Comparison of ENCODE assay signal across 19 cellular contexts in the genomic region with DNA sequence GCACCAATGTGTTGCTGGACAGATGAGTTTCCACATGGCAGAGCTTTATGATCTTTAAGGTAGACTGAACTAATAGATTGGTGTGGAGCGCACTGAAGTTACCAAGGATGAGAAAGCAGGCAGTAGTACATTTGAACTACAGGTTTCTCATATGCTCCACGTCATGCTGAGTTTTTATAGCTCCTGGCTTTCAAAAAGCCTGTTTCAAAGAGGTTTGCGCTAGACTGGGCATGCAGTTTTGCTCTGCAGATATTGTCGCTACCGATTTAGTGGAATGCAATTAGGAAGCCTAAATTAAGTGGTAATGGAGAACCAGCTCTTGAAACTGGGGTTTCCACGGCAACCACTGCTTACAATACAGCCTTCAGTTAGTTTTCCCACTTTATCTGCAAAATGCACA.
A peak's percentile ranks its signal among the peaks of the same experiment; 100 is the strongest.
DNase-seq lines count a peak whose midpoint lies in the region; ATAC-seq and TF ChIP-seq lines count a peak whose summit lies in the region.
"Had no signal": no experiment of that assay in that cellular context is flagged by ENCODE, and none has a peak within 500 bp of the region (broad histone marks: within the 10 kb centered on the region; RNA-seq: fewer than 3 reads in every experiment).

No MANE protein-coding gene starts in this region.

- no peak overlapping the region for H3K27ac Mint-ChIP-seq in activated T-cell treated with anti-CD3 and anti-CD28 coated beads, Interleukin-2, amount 50 U/mL, for 72 hours
- H3K27ac Mint-ChIP-seq: activated CD4-positive, alpha-beta T cell treated with anti-CD3 and anti-CD28 coated beads, Interleukin-2, amount 10 ng/mL, durations not matched to agents 7 days and 5 days; activated naive CD4-positive, alpha-beta T cell treated with anti-CD3 and anti-CD28 coated beads, Interleukin-2, amount 50 U/mL, for 24 hours; effector memory CD8-positive, alpha-beta T cell; natural killer cell had no signal

- WGBS in trophoblast cell (ENCODE audit: extremely low coverage, insufficient coverage, insufficient read length), result no CpG with 5 or more reads among the region's 6 CpGs

- no peaks in the 10 kb centered on the region for H3K36me3 Mint-ChIP-seq in activated T-cell treated with anti-CD3 and anti-CD28 coated beads, Interleukin-2, amount 50 U/mL, for 72 hours (ENCODE audit: insufficient read depth in 2 of 2)
- H3K36me3 Mint-ChIP-seq: activated naive CD4-positive, alpha-beta T cell treated with anti-CD3 and anti-CD28 coated beads, Interleukin-2, amount 50 U/mL, for 24 hours; natural killer cell had no signal

- H2AK5ac ChIP-seq in trophoblast cell (ENCODE audit: low read length), result no peak overlapping the region

- no peak overlapping the region for H2BK12ac ChIP-seq in trophoblast cell (ENCODE audit: low read length)

- H3K79me2 ChIP-seq in trophoblast cell (ENCODE audit: control insufficient read depth, insufficient read depth, low read length, poor library complexity), result no peaks in the 10 kb centered on the region

- ATAC-seq in activated T-cell treated with anti-CD3 and anti-CD28 coated beads, Interleukin-2, amount 50 U/mL, for 72 hours (replicated peaks in 1 of 2), result no peak
- no peak for ATAC-seq in GM21381 (IDR thresholded peaks at IDR 0.05; ENCODE audit: unreplicated experiment)
- ATAC-seq: effector memory CD8-positive, alpha-beta T cell; left ventricle myocardium superior; natural killer cell had no signal

- no peak overlapping the region for H3K4me3 ChIP-seq in trophoblast cell (ENCODE audit: low read depth, low read length)
- H3K4me3 ChIP-seq: BLaER1 treated with 17β-estradiol and CSF1 and Interleukin-3, amounts not matched to agents 10 nM and 100 nM; right atrium auricular region; testis had no signal

- DNase-seq in HEK293T (ENCODE audit: extremely low spot score) (peak; percentile 51), NCI-H524 treated with DMSO at 0.1 percent for 48 hours (lab: John Stamatoyannopoulos, UW) (peak; percentile 43), epithelial cell of prostate (ENCODE audit: low read depth, low spot score) (peak; percentile 2), trophoblast cell (no peak), dermis blood vessel endothelial cell (no peak), MV-4-11 (lab: John Stamatoyannopoulos, UW) (no peak)
- DNase-seq in activated T-cell treated with anti-CD3 and anti-CD28 coated beads, Interleukin-2, amount 50 U/mL, for 72 hours, result no peak
- DNase-seq: activated CD4-positive, alpha-beta T cell treated with anti-CD3 and anti-CD28 coated beads, Interleukin-2, amount 10 ng/mL, durations not matched to agents 7 days and 5 days; effector memory CD8-positive, alpha-beta T cell; GOT3; left ventricle myocardium superior; natural killer cell; NCI-H2171 treated with DMSO at 0.1 percent for 48 hours; OCI-M1; testis had no signal

- no peak overlapping the region for H3K18ac ChIP-seq in trophoblast cell (ENCODE audit: low read length)

- H3K4me2 ChIP-seq in trophoblast cell (ENCODE audit: low read length), result no peak overlapping the region
- H3K4me2 ChIP-seq: BLaER1 treated with 17β-estradiol and CSF1 and Interleukin-3, amounts not matched to agents 10 nM and 100 nM had no signal

- POLR2A ChIA-PET in HEK293T (lab: Yijun Ruan, JAX), result no interaction called here

- H3K27me3 Mint-ChIP-seq in activated T-cell treated with anti-CD3 and anti-CD28 coated beads, Interleukin-2, amount 50 U/mL, for 72 hours (ENCODE audit: low read depth), result no peaks in the 10 kb centered on the region
- H3K27me3 Mint-ChIP-seq: activated CD4-positive, alpha-beta T cell treated with anti-CD3 and anti-CD28 coated beads, Interleukin-2, amount 10 ng/mL, durations not matched to agents 7 days and 5 days; effector memory CD8-positive, alpha-beta T cell had no signal

- CTCF ChIA-PET in HEK293T (lab: Yijun Ruan, JAX), result interaction anchor here (1.3 kb wide), 1 partner anchor 147 kb away, joined by 5 read pairs; no protein-coding TSS in a partner anchor

- H4K12ac ChIP-seq in trophoblast cell (ENCODE audit: low read depth, low read length), result no peak overlapping the region

- no peaks in the 10 kb centered on the region for H3K27me3 ChIP-seq in trophoblast cell (ENCODE audit: insufficient read depth, low read length)
- H3K27me3 ChIP-seq: BLaER1 treated with 17β-estradiol and CSF1 and Interleukin-3, amounts not matched to agents 10 nM and 100 nM; right atrium auricular region; testis had no signal

- no peaks in the 10 kb centered on the region for H3K9me3 ChIP-seq in trophoblast cell (ENCODE audit: insufficient read depth, low read depth, low read length)
- H3K9me3 ChIP-seq: BLaER1 treated with 17β-estradiol and CSF1 and Interleukin-3, amounts not matched to agents 10 nM and 100 nM; right atrium auricular region; testis had no signal

- no peak overlapping the region for H3K4ac ChIP-seq in trophoblast cell (ENCODE audit: low read depth, low read length)

- H3K27ac ChIP-seq in epithelial cell of prostate (no peak overlapping the region), trophoblast cell (ENCODE audit: low read depth, low read length) (no peak overlapping the region)
- H3K27ac ChIP-seq: BLaER1 treated with 17β-estradiol and CSF1 and Interleukin-3, amounts not matched to agents 10 nM and 100 nM; right atrium auricular region; testis had no signal

- no peak overlapping the region for H2BK120ac ChIP-seq in trophoblast cell (ENCODE audit: insufficient read depth, low read length, poor library complexity)

- H3K4me1 ChIP-seq in trophoblast cell (ENCODE audit: control insufficient read depth in 1 of 2, insufficient read depth in 2 of 2, low read length in 2 of 2), result peaks cover 0 to 2% of the 10 kb centered on the region in 2 experiments
- H3K4me1 ChIP-seq: BLaER1 treated with 17β-estradiol and CSF1 and Interleukin-3, amounts not matched to agents 10 nM and 100 nM; right atrium auricular region; testis had no signal

- no peak overlapping the region for H3K14ac ChIP-seq in trophoblast cell (ENCODE audit: low read length)

- H3K4me1 Mint-ChIP-seq in activated T-cell treated with anti-CD3 and anti-CD28 coated beads, Interleukin-2, amount 50 U/mL, for 72 hours (ENCODE audit: low read depth), result no peaks in the 10 kb centered on the region
- H3K4me1 Mint-ChIP-seq: activated CD4-positive, alpha-beta T cell treated with anti-CD3 and anti-CD28 coated beads, Interleukin-2, amount 10 ng/mL, durations not matched to agents 7 days and 5 days; activated naive CD4-positive, alpha-beta T cell treated with anti-CD3 and anti-CD28 coated beads, Interleukin-2, amount 50 U/mL, for 24 hours; natural killer cell had no signal

- no peaks in the 10 kb centered on the region for H3K36me3 ChIP-seq in trophoblast cell (ENCODE audit: control insufficient read depth in 1 of 2, insufficient read depth in 2 of 2, low read length in 2 of 2)
- H3K36me3 ChIP-seq: BLaER1 treated with 17β-estradiol and CSF1 and Interleukin-3, amounts not matched to agents 10 nM and 100 nM; right atrium auricular region had no signal

- no peak overlapping the region for H4K91ac ChIP-seq in trophoblast cell (ENCODE audit: low read depth, low read length)

- no peak overlapping the region for H2BK5ac ChIP-seq in trophoblast cell (ENCODE audit: low read depth, low read length, poor library complexity)

- peaks cover 2% of the 10 kb centered on the region for H3K79me1 ChIP-seq in trophoblast cell (ENCODE audit: low read length)

- H3K23ac ChIP-seq in trophoblast cell (ENCODE audit: low read length), result peak overlapping the region; percentile 27

- no peak overlapping the region for H4K8ac ChIP-seq in trophoblast cell (ENCODE audit: low read depth, low read length)

- H3K9ac ChIP-seq in trophoblast cell (ENCODE audit: low read length), result no peak overlapping the region
- H3K9ac ChIP-seq: BLaER1 treated with 17β-estradiol and CSF1 and Interleukin-3, amounts not matched to agents 10 nM and 100 nM had no signal

- no peaks in the 10 kb centered on the region for H3K9me3 Mint-ChIP-seq in activated T-cell treated with anti-CD3 and anti-CD28 coated beads, Interleukin-2, amount 50 U/mL, for 72 hours
- H3K9me3 Mint-ChIP-seq: activated CD4-positive, alpha-beta T cell treated with anti-CD3 and anti-CD28 coated beads, Interleukin-2, amount 10 ng/mL, durations not matched to agents 7 days and 5 days; activated naive CD4-positive, alpha-beta T cell treated with anti-CD3 and anti-CD28 coated beads, Interleukin-2, amount 50 U/mL, for 24 hours; effector memory CD8-positive, alpha-beta T cell; natural killer cell had no signal

- no peak overlapping the region for H2AFZ ChIP-seq in trophoblast cell (ENCODE audit: insufficient read depth, low read length, poor library complexity)

- H3K4me3 Mint-ChIP-seq in activated T-cell treated with anti-CD3 and anti-CD28 coated beads, Interleukin-2, amount 50 U/mL, for 72 hours, result no peak overlapping the region
- H3K4me3 Mint-ChIP-seq: activated CD4-positive, alpha-beta T cell treated with anti-CD3 and anti-CD28 coated beads, Interleukin-2, amount 10 ng/mL, durations not matched to agents 7 days and 5 days; activated naive CD4-positive, alpha-beta T cell treated with anti-CD3 and anti-CD28 coated beads, Interleukin-2, amount 50 U/mL, for 24 hours; effector memory CD8-positive, alpha-beta T cell; natural killer cell had no signal

TF ChIP-seq in HEK293T, 16 proteins besides CTCF, POLR2A, EP300 and RAD21:
- peak; percentile 68; the same call in 1 of the 2 replicates for TF ChIP-seq CTBP1 (IDR thresholded peaks at IDR 0.05; ENCODE audit: borderline replicate concordance)
- TF ChIP-seq SUZ12 (IDR thresholded peaks at IDR 0.05), result no peak
- no peak for TF ChIP-seq NFRKB (IDR thresholded peaks at IDR 0.05)

Comparison
In these comparisons a context has a peak if more than half of its experiments do, and no peak if none do; other contexts are left out.
1. DNase-seq: peak in HEK293T (single experiment), NCI-H524 treated with DMSO at 0.1 percent for 48 hours (single experiment) and epithelial cell of prostate (single experiment); none in trophoblast cell (0 of 2), activated T-cell treated with anti-CD3 and anti-CD28 coated beads, Interleukin-2, amount 50 U/mL, for 72 hours (0 of 2), dermis blood vessel endothelial cell (single experiment) and MV-4-11 (single experiment).